28 cellular contexts compared by ENCODE assay signal in the genomic region with DNA sequence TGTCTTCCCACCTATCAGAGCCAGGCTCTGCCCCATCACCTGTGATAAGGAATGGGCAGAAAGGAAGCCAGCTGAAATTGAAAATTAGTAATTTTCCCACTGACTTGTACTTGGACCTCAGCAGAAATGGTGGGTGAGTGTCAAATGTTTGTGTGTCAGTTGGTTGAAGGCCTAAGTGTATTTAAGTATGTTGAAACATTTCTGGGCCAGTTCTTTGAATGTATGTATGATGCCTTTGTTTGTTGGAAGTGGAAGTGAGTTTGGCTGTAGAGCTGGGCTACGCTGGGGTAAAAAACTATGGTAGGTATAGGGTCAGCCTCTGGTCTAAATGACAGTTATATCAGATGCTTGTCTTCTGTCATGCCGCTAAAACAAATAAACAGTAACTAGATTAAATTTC. TPM values are rescaled to one million over a fixed set of nuclear protein-coding genes. Genes with fewer than 3 reads are reported as not detected.
DNase-seq lines count a peak whose midpoint lies in the region; ATAC-seq and TF ChIP-seq lines count a peak whose summit lies in the region.
"Had no signal": no experiment of that assay in that cellular context is flagged by ENCODE, and none has a peak within 500 bp of the region (broad histone marks: within the 10 kb centered on the region; RNA-seq: fewer than 3 reads in every experiment).

No MANE protein-coding gene starts in this region.

- peaks cover 13% of the 10 kb centered on the region for H3K36me3 ChIP-seq in right atrium auricular region

- ATAC-seq in left cardiac atrium, result no peak
- ATAC-seq in HG02798 (IDR thresholded peaks at IDR 0.05; ENCODE audit: poor library complexity, unreplicated experiment), result peak; percentile 7
- no peak for ATAC-seq in effector memory CD8-positive, alpha-beta T cell (replicated peaks)
- no peak for ATAC-seq in stimulated activated memory B cell treated with anti-CD40 and anti-IgM and Interleukin-4, amounts not matched to agents 10 μg/mL and 1 μg/mL and 100 μg/mL, for 72 hours
- no peak for ATAC-seq in GM18873 (IDR thresholded peaks at IDR 0.05; ENCODE audit: low FRiP score, unreplicated experiment)
- no peak for ATAC-seq in GM19467 (IDR thresholded peaks at IDR 0.05; ENCODE audit: unreplicated experiment)
- no peak for ATAC-seq in HG02642 (IDR thresholded peaks at IDR 0.05; ENCODE audit: poor library complexity, unreplicated experiment)
- ATAC-seq: activated naive CD4-positive, alpha-beta T cell treated with anti-CD3 and anti-CD28 coated beads, Interleukin-2, amount 50 U/mL, for 72 hours; K562; left lobe of liver; Panc1; upper lobe of right lung had no signal

- peaks cover 44 to 57% of the 10 kb centered on the region in 2 donors for H3K4me1 Mint-ChIP-seq in effector memory CD8-positive, alpha-beta T cell (ENCODE audit: low read depth in 2 of 2)
- H3K4me1 Mint-ChIP-seq in stimulated activated memory B cell treated with anti-CD40 and anti-IgM and Interleukin-4, amounts not matched to agents 10 μg/mL and 1 μg/mL and 100 μg/mL, for 72 hours, result peaks cover 47% of the 10 kb centered on the region

- intact Hi-C loops in left cardiac atrium (cut with DNase I), result no loop called here

- no peaks in the 10 kb centered on the region for H3K9me3 ChIP-seq in right atrium auricular region
- H3K9me3 ChIP-seq: BE2C, Caco-2, suprapubic skin, upper lobe of right lung had no signal

- H3K36me3 Mint-ChIP-seq in effector memory CD8-positive, alpha-beta T cell (ENCODE audit: insufficient read depth), result peaks cover 39% of the 10 kb centered on the region
- H3K36me3 Mint-ChIP-seq in stimulated activated memory B cell treated with anti-CD40 and anti-IgM and Interleukin-4, amounts not matched to agents 10 μg/mL and 1 μg/mL and 100 μg/mL, for 72 hours, result peaks cover 52% of the 10 kb centered on the region

- H3K4me3 ChIP-seq in right atrium auricular region, result no peak overlapping the region
- H3K4me3 ChIP-seq: K562, suprapubic skin, upper lobe of right lung had no signal

- no peak for TF ChIP-seq CTCF in right atrium auricular region (IDR thresholded peaks at IDR 0.05)

- H3K27ac Mint-ChIP-seq in effector memory CD8-positive, alpha-beta T cell, result peak overlapping the region; percentile 53 to 78
- peak overlapping the region; percentile 73 for H3K27ac Mint-ChIP-seq in stimulated activated memory B cell treated with anti-CD40 and anti-IgM and Interleukin-4, amounts not matched to agents 10 μg/mL and 1 μg/mL and 100 μg/mL, for 72 hours
- H3K27ac Mint-ChIP-seq: progenitor cell of endocrine pancreas had no signal

- H3K4me1 ChIP-seq in right atrium auricular region, result peaks cover 0 to 81% of the 10 kb centered on the region in 2 donors
- H3K4me1 ChIP-seq: BE2C had no signal

- H3K27ac ChIP-seq in right atrium auricular region, result peak overlapping the region; percentile 84 to 86
- H3K27ac ChIP-seq: suprapubic skin, upper lobe of right lung had no signal

- DNase-seq in right atrium auricular region (ENCODE audit: low spot score) (no peak), left cardiac atrium (no peak)
- no peak for DNase-seq in effector memory CD8-positive, alpha-beta T cell
- DNase-seq: activated CD4-positive, alpha-beta T cell treated with anti-CD3 and anti-CD28 coated beads, Interleukin-2, amount 50 U/mL, for 1 hour; activated CD8-positive, alpha-beta memory T cell treated with anti-CD3 and anti-CD28 coated beads, Interleukin-2, amount 50 U/mL, for 4 hours; activated effector memory CD4-positive, alpha-beta T cell treated with Interleukin-2 at 50 U/mL for 16 hours; amygdala; BE2C; Caco-2; hypothalamus; NCI-H1092; NCI-H1694; NCI-H446; NCI-H748 treated with DMSO at 0.1 percent for 48 hours; SHP77 treated with DMSO at 0.1 percent for 48 hours; stimulated activated CD4-positive, alpha-beta T cell treated with anti-CD3 and anti-CD28 coated beads, Interleukin-4, amount 100 ng/mL, for 24 hours; upper lobe of right lung had no signal

- no peaks in the 10 kb centered on the region for H3K9me3 Mint-ChIP-seq in effector memory CD8-positive, alpha-beta T cell
- no peaks in the 10 kb centered on the region for H3K9me3 Mint-ChIP-seq in stimulated activated memory B cell treated with anti-CD40 and anti-IgM and Interleukin-4, amounts not matched to agents 10 μg/mL and 1 μg/mL and 100 μg/mL, for 72 hours
- H3K9me3 Mint-ChIP-seq: activated naive CD4-positive, alpha-beta T cell treated with anti-CD3 and anti-CD28 coated beads, Interleukin-2, amount 50 U/mL, for 72 hours had no signal

- no peak overlapping the region for H3K4me3 Mint-ChIP-seq in effector memory CD8-positive, alpha-beta T cell
- no peak overlapping the region for H3K4me3 Mint-ChIP-seq in stimulated activated memory B cell treated with anti-CD40 and anti-IgM and Interleukin-4, amounts not matched to agents 10 μg/mL and 1 μg/mL and 100 μg/mL, for 72 hours

- no peaks in the 10 kb centered on the region for H3K27me3 Mint-ChIP-seq in effector memory CD8-positive, alpha-beta T cell
- no peaks in the 10 kb centered on the region for H3K27me3 Mint-ChIP-seq in stimulated activated memory B cell treated with anti-CD40 and anti-IgM and Interleukin-4, amounts not matched to agents 10 μg/mL and 1 μg/mL and 100 μg/mL, for 72 hours
- H3K27me3 Mint-ChIP-seq: progenitor cell of endocrine pancreas had no signal

- H3K27me3 ChIP-seq in right atrium auricular region, result no peaks in the 10 kb centered on the region
- H3K27me3 ChIP-seq: BE2C, suprapubic skin, upper lobe of right lung had no signal

RNA-seq across cellular contexts. Expression of gene JADE1, which starts 27.7 kb away (rescaled TPM):
- total RNA-seq in right atrium auricular region (10 to 100 TPM; 15.4 to 34.5 TPM), left cardiac atrium (10 to 100 TPM; 22.7 to 32.3 TPM)
